In genomic region chr6:128350416-128351254, GRCh38 we compare ENCODE assay signal across 16 cellular contexts.
DNase-seq lines count a peak whose midpoint lies in the region; ATAC-seq, FAIRE-seq and TF ChIP-seq lines count a peak whose summit lies in the region.
"Had no signal": no experiment of that assay in that cellular context is flagged by ENCODE, and none has a peak within 500 bp of the region (broad histone marks: within the 10 kb centered on the region; RNA-seq: fewer than 3 reads in every experiment).

No MANE protein-coding gene starts in this region.

- FAIRE-seq in A549 (lab: Jason Lieb, UNC) (no peak), keratinocyte (lab: Jason Lieb, UNC) (peak; percentile 92)
- FAIRE-seq: GM12892 had no signal

- H3K27ac ChIP-seq in A549 (no peak overlapping the region), keratinocyte (ENCODE audit: control insufficient read depth, insufficient read depth, low read length) (peak overlapping the region; percentile 55), MM.1S (ENCODE audit: low read length) (no peak overlapping the region)
- H3K27ac ChIP-seq: vagina had no signal

- TF ChIP-seq POLR2A in A549 (IDR thresholded peaks at IDR 0.05; ENCODE audit: low read length), result no peak

- no peaks in the 10 kb centered on the region for H4K20me1 ChIP-seq in keratinocyte (ENCODE audit: control insufficient read depth, extremely low read depth, insufficient read depth, low read length)
- H4K20me1 ChIP-seq in MM.1S (ENCODE audit: insufficient read depth, low read length), result no peaks in the 10 kb centered on the region

- H3K4me2 ChIP-seq in A549, result peak overlapping the region; percentile 46
- H3K4me2 ChIP-seq in keratinocyte (ENCODE audit: control insufficient read depth, extremely low read depth, insufficient read depth, low read depth, low read length), result peak overlapping the region; percentile 68
- H3K4me2 ChIP-seq in MM.1S (ENCODE audit: low read depth, low read length), result no peak overlapping the region

- H3K27me3 ChIP-seq in keratinocyte (ENCODE audit: control insufficient read depth, extremely low read depth, insufficient read depth, low read length) (no peaks in the 10 kb centered on the region), MM.1S (replicated peaks; ENCODE audit: insufficient read depth, low read length) (no peaks in the 10 kb centered on the region)
- H3K27me3 ChIP-seq: vagina had no signal

- H2AFZ ChIP-seq in keratinocyte (ENCODE audit: control insufficient read depth, low read length) (no peak overlapping the region), MM.1S (ENCODE audit: low read length) (no peak overlapping the region)

- H3K9me3 ChIP-seq in A549 (no peaks in the 10 kb centered on the region), keratinocyte (ENCODE audit: control insufficient read depth, low read depth, low read length) (no peaks in the 10 kb centered on the region), MM.1S (replicated peaks; ENCODE audit: insufficient read depth, low read length) (no peaks in the 10 kb centered on the region)
- H3K9me3 ChIP-seq: vagina had no signal

- no peak for TF ChIP-seq CTCF in A549 (IDR thresholded peaks at IDR 0.05)
- no peak for TF ChIP-seq CTCF in keratinocyte (optimal IDR thresholded peaks at IDR 0.05 in 1 of 3, IDR thresholded peaks at IDR 0.05 in 1 of 3, conservative IDR thresholded peaks at IDR 0.05 in 1 of 3; ENCODE audit: extremely low read depth in 1 of 3, insufficient read depth in 2 of 3, low read length in 3 of 3)
- TF ChIP-seq CTCF in MM.1S (IDR thresholded peaks at IDR 0.05; ENCODE audit: low read length), result no peak

- POLR2A ChIA-PET in A549 (lab: Yijun Ruan, JAX), result no interaction called here

- 36% methylated on average over 6 of the region's 6 CpGs for WGBS in A549 (ENCODE audit: missing lambda C conversion rate)

- peak in 1 of 2 experiments; percentile 55; a peak in 3 of 6 replicates for ATAC-seq in A549
- no peak for ATAC-seq in HG02970 (IDR thresholded peaks at IDR 0.05; ENCODE audit: low FRiP score, unreplicated experiment)
- ATAC-seq: activated CD8-positive, alpha-beta T cell treated with anti-CD3 and anti-CD28 coated beads, Interleukin-2, amount 10 ng/mL, durations not matched to agents 7 days and 5 days; Right ventricle myocardium inferior had no signal

- TF ChIP-seq RAD21 in A549 (conservative IDR thresholded peaks at IDR 0.05 in 1 of 2, IDR thresholded peaks at IDR 0.05 in 1 of 2), result no peak

- CTCF ChIA-PET in A549 (lab: Yijun Ruan, JAX), result no interaction called here

- no peaks in the 10 kb centered on the region for H3F3A ChIP-seq in MM.1S (ENCODE audit: insufficient read depth, low read length)

- no peaks in the 10 kb centered on the region for H3K9me2 ChIP-seq in MM.1S (replicated peaks; ENCODE audit: insufficient read depth, low read length)

- H3K9me1 ChIP-seq in keratinocyte (ENCODE audit: control insufficient read depth, extremely low read depth, insufficient read depth, low read length), result no peaks in the 10 kb centered on the region

- no peak for TF ChIP-seq EP300 in A549 (IDR thresholded peaks at IDR 0.05)

- H3K4me3 ChIP-seq in A549 (no peak overlapping the region), keratinocyte (ENCODE audit: control insufficient read depth in 2 of 3, extremely low read depth in 1 of 3, insufficient read depth in 2 of 3, low read depth in 1 of 3, low read length in 3 of 3) (peak overlapping the region in 1 of 3 experiments; percentile 7), MM.1S (ENCODE audit: low read length) (no peak overlapping the region)
- H3K4me3 ChIP-seq: vagina had no signal

- H3K36me3 ChIP-seq in keratinocyte (ENCODE audit: control insufficient read depth in 2 of 2, extremely low read depth in 1 of 2, insufficient read depth in 2 of 2, low read length in 2 of 2) (no peaks in the 10 kb centered on the region), MM.1S (replicated peaks; ENCODE audit: insufficient read depth, low read length) (no peaks in the 10 kb centered on the region)
- H3K36me3 ChIP-seq: vagina had no signal

- peaks cover 49% of the 10 kb centered on the region for H3K79me2 ChIP-seq in keratinocyte (ENCODE audit: control insufficient read depth, insufficient read depth, low read length)
- no peaks in the 10 kb centered on the region for H3K79me2 ChIP-seq in MM.1S (ENCODE audit: low read length)

- H3K9ac ChIP-seq in keratinocyte (ENCODE audit: control insufficient read depth, extremely low read depth, insufficient read depth, low read length), result no peak overlapping the region
- H3K9ac ChIP-seq in MM.1S (ENCODE audit: low read length), result no peak overlapping the region

- dilution Hi-C loops in keratinocyte (cut with MboI; ENCODE audit: extremely low pct_ligation_motif_present, low sequenced_read_pairs), result no loop called here

- DNase-seq in A549 (ENCODE audit: low read depth in 1 of 2, low spot score in 1 of 2) (peak; percentile 6 to 11), HPDE6-E6E7 (ENCODE audit: extremely low spot score) (peak; percentile 59), astrocyte of the hippocampus (ENCODE audit: low read depth, low spot score) (peak; percentile 41), keratinocyte (ENCODE audit: low read depth, low spot score) (peak; percentile 9), MM.1S (no peak), superior temporal gyrus (ENCODE audit: extremely low spot score) (no peak)
- no peak for DNase-seq in stimulated activated CD4-positive, alpha-beta T cell treated with anti-CD3 and anti-CD28 coated beads, Interleukin-2, amount 100 ng/mL, for 24 hours
- DNase-seq: activated CD8-positive, alpha-beta T cell treated with anti-CD3 and anti-CD28 coated beads, Interleukin-2, amount 10 ng/mL, durations not matched to agents 7 days and 5 days; activated effector memory CD4-positive, alpha-beta T cell treated with anti-CD3 and anti-CD28 coated beads, Interleukin-2, amount 50 U/mL, for 16 hours; H7; NCI-H1105 treated with DMSO at 0.1 percent for 48 hours; NCI-H524 treated with DMSO at 0.1 percent for 48 hours had no signal

- H3K4me1 ChIP-seq in A549 (peaks cover 15% of the 10 kb centered on the region; the same call in 2 of the 3 replicates), keratinocyte (ENCODE audit: control insufficient read depth, extremely low read depth, insufficient read depth, low read length) (peaks cover 14% of the 10 kb centered on the region), MM.1S (ENCODE audit: low read length) (no peaks in the 10 kb centered on the region)

TF ChIP-seq in A549, 52 proteins besides CTCF, POLR2A, EP300 and RAD21:
- TF ChIP-seq KDM1A (IDR thresholded peaks at IDR 0.05; ENCODE audit: low read depth), result no peak
- peak; percentile 31; the same call in 1 of the 2 replicates for TF ChIP-seq JUNB (IDR thresholded peaks at IDR 0.05)
- 0 out of 2 replicates have a peak, but pooled peaks have one; percentile 21 for TF ChIP-seq FOSL2 (IDR thresholded peaks at IDR 0.05)
- peak; percentile 57 for TF ChIP-seq FOSL2 (CRISPR knock-in tag; IDR thresholded peaks at IDR 0.05)

Comparison
In these comparisons a context has a peak if more than half of its experiments do, and no peak if none do; other contexts are left out.
1. DNase-seq: peak in A549 (2 of 2), HPDE6-E6E7 (single experiment), astrocyte of the hippocampus (single experiment) and keratinocyte (single experiment); none in MM.1S (single experiment), superior temporal gyrus (single experiment) and stimulated activated CD4-positive, alpha-beta T cell treated with anti-CD3 and anti-CD28 coated beads, Interleukin-2, amount 100 ng/mL, for 24 hours (0 of 2).